In genomic region chr14:23076785-23077408, GRCh38 we compare ENCODE assay signal across 1 cellular context.
TF ChIP-seq lines count a peak whose summit lies in the region.

No MANE protein-coding gene starts in this region.

TF ChIP-seq in WTC11, 78 proteins besides CTCF, POLR2A, EP300 and RAD21 (continued from another document):
- TF ChIP-seq ZMAT4 (CRISPR knock-in tag; IDR thresholded peaks at IDR 0.05): no peak
- no peak for TF ChIP-seq USF2 (CRISPR knock-in tag; IDR thresholded peaks at IDR 0.05)
- no peak for TF ChIP-seq MLX (CRISPR knock-in tag; IDR thresholded peaks at IDR 0.05)
